In genomic region chr1:9718006-9718680, GRCh38 we compare ENCODE assay signal across 1 cellular context.
TF ChIP-seq lines count a peak whose summit lies in the region.

No MANE protein-coding gene starts in this region.

TF ChIP-seq in GM23338, 12 proteins besides CTCF, POLR2A, EP300 and RAD21 (continued from another document):
- no peak for TF ChIP-seq ZNF462 (CRISPR knock-in tag; IDR thresholded peaks at IDR 0.05)
- TF ChIP-seq NANOG (IDR thresholded peaks at IDR 0.05; ENCODE audit: borderline replicate concordance), result no peak
- no peak for TF ChIP-seq EZH2 (IDR thresholded peaks at IDR 0.05; ENCODE audit: low read depth, unreplicated experiment)
- TF ChIP-seq EZH2phosphoT487 (IDR thresholded peaks at IDR 0.05; ENCODE audit: unreplicated experiment), result no peak
- no peak for TF ChIP-seq JUNB (IDR thresholded peaks at IDR 0.05; ENCODE audit: unreplicated experiment)
- no peak for TF ChIP-seq ZNF114 (CRISPR knock-in tag; IDR thresholded peaks at IDR 0.05)
